ENCODE assay signal across 25 cellular contexts in genomic region chr7:155800741-155801267, GRCh38. TPM values are rescaled to one million over a fixed set of nuclear protein-coding genes. Genes with fewer than 3 reads are reported as not detected.
"Had no signal": no experiment of that assay in that cellular context is flagged by ENCODE, and none has a peak within 500 bp of the region (broad histone marks: within the 10 kb centered on the region; RNA-seq: fewer than 3 reads in every experiment).

No MANE protein-coding gene starts in this region.

- H3K27ac Mint-ChIP-seq: activated naive CD4-positive, alpha-beta T cell treated with anti-CD3 and anti-CD28 coated beads, Interleukin-2, amount 10 ng/mL, durations not matched to agents 7 days and 5 days; activated naive CD8-positive, alpha-beta T cell treated with anti-CD3 and anti-CD28 coated beads, Interleukin-2, amount 10 ng/mL, durations not matched to agents 7 days and 5 days; immature natural killer cell had no signal

- DNase-seq: activated CD4-positive, alpha-beta T cell treated with anti-CD3 and anti-CD28 coated beads for 48 hours; activated CD4-positive, alpha-beta T cell treated with anti-CD3 and anti-CD28 coated beads, Interleukin-2, amount 50 U/mL, for 48 hours; activated CD8-positive, alpha-beta memory T cell treated with anti-CD3 and anti-CD28 coated beads for 24 hours; activated effector memory CD4-positive, alpha-beta T cell treated with Interleukin-2 at 50 U/mL for 16 hours; activated naive CD4-positive, alpha-beta T cell treated with anti-CD3 and anti-CD28 coated beads, Interleukin-2, amount 10 ng/mL, durations not matched to agents 7 days and 5 days; activated naive CD8-positive, alpha-beta T cell treated with anti-CD3 and anti-CD28 coated beads, Interleukin-2, amount 10 ng/mL, durations not matched to agents 7 days and 5 days; brain microvascular endothelial cell; caudate nucleus; hippocampal formation; immature natural killer cell; occipital lobe; spleen; stimulated activated naive CD8-positive, alpha-beta T cell treated with anti-CD3 and anti-CD28 coated beads, Interleukin-15, Interleukin-2, amounts not matched to agents 100 U/mL and 50 U/mL, for 24 hours; testis; transverse colon; uterus; WERI-Rb-1 had no signal

- H3K4me3 Mint-ChIP-seq: activated naive CD4-positive, alpha-beta T cell treated with anti-CD3 and anti-CD28 coated beads, Interleukin-2, amount 10 ng/mL, durations not matched to agents 7 days and 5 days; activated naive CD8-positive, alpha-beta T cell treated with anti-CD3 and anti-CD28 coated beads, Interleukin-2, amount 10 ng/mL, durations not matched to agents 7 days and 5 days; immature natural killer cell had no signal

- H3K36me3 ChIP-seq: brain microvascular endothelial cell, gastroesophageal sphincter, spleen, transverse colon, uterus, WERI-Rb-1 had no signal

- H3K27ac ChIP-seq: brain microvascular endothelial cell, gastroesophageal sphincter, spleen, testis, transverse colon, uterus, WERI-Rb-1 had no signal

- H3K36me3 Mint-ChIP-seq: activated naive CD8-positive, alpha-beta T cell treated with anti-CD3 and anti-CD28 coated beads, Interleukin-2, amount 10 ng/mL, durations not matched to agents 7 days and 5 days; immature natural killer cell had no signal

- H3K9me3 Mint-ChIP-seq: activated naive CD4-positive, alpha-beta T cell treated with anti-CD3 and anti-CD28 coated beads, Interleukin-2, amount 10 ng/mL, durations not matched to agents 7 days and 5 days; activated naive CD8-positive, alpha-beta T cell treated with anti-CD3 and anti-CD28 coated beads, Interleukin-2, amount 10 ng/mL, durations not matched to agents 7 days and 5 days; immature natural killer cell; neural crest cell had no signal

- H3K27me3 ChIP-seq: testis had no signal

- H3K9me3 ChIP-seq: gastroesophageal sphincter, testis, transverse colon, uterus had no signal

- H3K4me3 ChIP-seq: gastroesophageal sphincter, spleen, testis, transverse colon, uterus had no signal

- ATAC-seq: activated CD4-positive, CD25-positive, alpha-beta regulatory T cell treated with anti-CD3 and anti-CD28 coated beads, Interleukin-2, amount 50 U/mL, for 24 hours; gastroesophageal sphincter; right cardiac atrium; stimulated activated naive CD8-positive, alpha-beta T cell treated with anti-CD3 and anti-CD28 coated beads, Interleukin-15, Interleukin-2, amounts not matched to agents 100 U/mL and 50 U/mL, for 24 hours had no signal

RNA-seq across cellular contexts. Expression of gene SHH, which starts 11.5 kb away (rescaled TPM):
- total RNA-seq: activated naive CD8-positive, alpha-beta T cell treated with anti-CD3 and anti-CD28 coated beads, Interleukin-2, amount 10 ng/mL, durations not matched to agents 7 days and 5 days; endothelial cell of umbilical vein; fibroblast of villous mesenchyme; neural crest cell; right cardiac atrium; spleen; T-helper 1 cell treated with Interleukin-12 subunit alpha and Interleukin-12 subunit beta and Interleukin-4 antibody, amounts not matched to agents 30 ng/mL and 1 ng/mL, for 36 hours had no signal
- polyA plus RNA-seq: endothelial cell of umbilical vein, fibroblast of lung, immature natural killer cell, right cardiac atrium, spleen had no signal
